In genomic region chr16:87348616-87349157, GRCh38 we compare ENCODE assay signal across 15 cellular contexts.
"Had no signal": no experiment of that assay in that cellular context is flagged by ENCODE, and none has a peak within 500 bp of the region (broad histone marks: within the 10 kb centered on the region; RNA-seq: fewer than 3 reads in every experiment).

No MANE protein-coding gene starts in this region.

- H3K4me3 Mint-ChIP-seq: activated CD4-positive, alpha-beta memory T cell treated with anti-CD3 and anti-CD28 coated beads for 36 hours; dendritic cell treated with granulocyte-macrophage colony-stimulating factor and Interleukin-4, amounts not matched to agents 40 ng/mL and 50 ng/mL, for 4 days; immature natural killer cell; naive thymus-derived CD8-positive, alpha-beta T cell; stimulated activated naive CD8-positive, alpha-beta T cell treated with anti-CD3 and anti-CD28 coated beads, Interleukin-15, Interleukin-2, amounts not matched to agents 100 ng/mL and 50 ng/mL, for 24 hours; T-helper 2 cell treated with Interferon-gamma antibody and Interleukin-4, amounts not matched to agents 5 μg/mL and 100 μg/mL, for 36 hours had no signal

- H3K27me3 Mint-ChIP-seq: activated CD4-positive, alpha-beta memory T cell treated with anti-CD3 and anti-CD28 coated beads for 36 hours; naive thymus-derived CD8-positive, alpha-beta T cell; stimulated activated naive CD8-positive, alpha-beta T cell treated with anti-CD3 and anti-CD28 coated beads, Interleukin-15, Interleukin-2, amounts not matched to agents 100 ng/mL and 50 ng/mL, for 24 hours had no signal

- ATAC-seq: body of pancreas; foreskin keratinocyte; left lobe of liver; naive thymus-derived CD8-positive, alpha-beta T cell had no signal

- H3K9me3 Mint-ChIP-seq: activated CD4-positive, alpha-beta memory T cell treated with anti-CD3 and anti-CD28 coated beads for 36 hours; dendritic cell treated with granulocyte-macrophage colony-stimulating factor and Interleukin-4, amounts not matched to agents 40 ng/mL and 50 ng/mL, for 4 days; immature natural killer cell; naive thymus-derived CD8-positive, alpha-beta T cell; stimulated activated naive CD8-positive, alpha-beta T cell treated with anti-CD3 and anti-CD28 coated beads, Interleukin-15, Interleukin-2, amounts not matched to agents 100 ng/mL and 50 ng/mL, for 24 hours; T-helper 2 cell treated with Interferon-gamma antibody and Interleukin-4, amounts not matched to agents 5 μg/mL and 100 μg/mL, for 36 hours had no signal

- H3K27ac Mint-ChIP-seq: activated CD4-positive, alpha-beta memory T cell treated with anti-CD3 and anti-CD28 coated beads for 36 hours; dendritic cell treated with granulocyte-macrophage colony-stimulating factor and Interleukin-4, amounts not matched to agents 40 ng/mL and 50 ng/mL, for 4 days; immature natural killer cell; stimulated activated naive CD8-positive, alpha-beta T cell treated with anti-CD3 and anti-CD28 coated beads, Interleukin-15, Interleukin-2, amounts not matched to agents 100 ng/mL and 50 ng/mL, for 24 hours had no signal

- DNase-seq: activated CD4-positive, alpha-beta memory T cell treated with anti-CD3 and anti-CD28 coated beads for 36 hours; activated effector memory CD4-positive, alpha-beta T cell treated with anti-CD3 and anti-CD28 coated beads, Interleukin-2, amount 50 U/mL, for 16 hours; body of pancreas; effector CD4-positive, alpha-beta T cell; immature natural killer cell; naive thymus-derived CD8-positive, alpha-beta T cell; ovary; stimulated activated CD4-positive, alpha-beta T cell treated with anti-CD3 and anti-CD28 coated beads, Interleukin-12 subunit alpha, Interleukin-12 subunit beta, amount 100 ng/mL, for 4 hours; stimulated activated CD4-positive, alpha-beta T cell treated with anti-CD3 and anti-CD28 coated beads, Interleukin-4, amount 100 ng/mL, for 4 hours; substantia nigra had no signal
